ENCODE assay signal across 1 cellular context in genomic region chr20:31879143-31879987, GRCh38.
TF ChIP-seq lines count a peak whose summit lies in the region.

No MANE protein-coding gene starts in this region.

TF ChIP-seq in K562, 482 proteins besides CTCF, POLR2A, EP300 and RAD21 (continued from another document and continues in another):
- TF ChIP-seq CLOCK (CRISPR knock-in tag; IDR thresholded peaks at IDR 0.05; ENCODE audit: borderline replicate concordance) (no peak), HSF4 (CRISPR knock-in tag; IDR thresholded peaks at IDR 0.05; ENCODE audit: borderline replicate concordance) (no peak), TEAD1 (CRISPR knock-in tag; IDR thresholded peaks at IDR 0.05) (no peak), POLR2AphosphoS5 (IDR thresholded peaks at IDR 0.05; ENCODE audit: control insufficient read depth, insufficient read depth, low read depth, low read length) (no peak), ZNF239 (CRISPR knock-in tag; IDR thresholded peaks at IDR 0.05) (no peak), KDM1A (IDR thresholded peaks at IDR 0.05) (peak in 1 of 2 experiments; percentile 18; a peak in 1 of 4 replicates), SMARCC2 (IDR thresholded peaks at IDR 0.05; ENCODE audit: low read depth) (no peak), KLF16 (IDR thresholded peaks at IDR 0.05) (no peak), NCOR1 (IDR thresholded peaks at IDR 0.05) (0 out of 2 replicates have a peak, but pooled peaks have one; percentile 12), SRSF7 (optimal IDR thresholded peaks at IDR 0.05; ENCODE audit: low read depth, low read length) (no peak), ZNF217 (CRISPR knock-in tag; IDR thresholded peaks at IDR 0.05) (no peak), STAT5A (IDR thresholded peaks at IDR 0.05; ENCODE audit: borderline replicate concordance, low read length) (no peak), RHOXF2B (CRISPR knock-in tag; conservative IDR thresholded peaks at IDR 0.05) (no peak), RREB1 (CRISPR knock-in tag; IDR thresholded peaks at IDR 0.05) (no peak), CHCHD3 (CRISPR knock-in tag; IDR thresholded peaks at IDR 0.05) (no peak), NFYB (IDR thresholded peaks at IDR 0.05; ENCODE audit: extremely low read depth, insufficient read length) (peak; percentile 12), ZNF165 (CRISPR knock-in tag; IDR thresholded peaks at IDR 0.05; ENCODE audit: borderline replicate concordance) (no peak), PML (IDR thresholded peaks at IDR 0.05; ENCODE audit: low read length) (no peak), PURB (CRISPR knock-in tag; IDR thresholded peaks at IDR 0.05; ENCODE audit: low read depth) (no peak), ZNF785 (CRISPR knock-in tag; IDR thresholded peaks at IDR 0.05) (no peak), ELF2 (CRISPR knock-in tag; IDR thresholded peaks at IDR 0.05) (no peak), SPI1 (IDR thresholded peaks at IDR 0.05; ENCODE audit: borderline replicate concordance, low read depth, low read length) (0 out of 2 replicates have a peak, but pooled peaks have one; percentile 12), KAT7 (CRISPR knock-in tag; IDR thresholded peaks at IDR 0.05; ENCODE audit: borderline replicate concordance) (no peak), CREM (IDR thresholded peaks at IDR 0.05; ENCODE audit: low read depth) (no peak), CCAR2 (IDR thresholded peaks at IDR 0.05; ENCODE audit: low read depth, low read length) (no peak), RBBP5 (IDR thresholded peaks at IDR 0.05; ENCODE audit: borderline replicate concordance, insufficient read depth, low read length, poor library complexity, severe bottlenecking) (peak; percentile 2), MYBL2 (IDR thresholded peaks at IDR 0.05; ENCODE audit: low read depth) (no peak), MYBL2 (CRISPR knock-in tag; IDR thresholded peaks at IDR 0.05; ENCODE audit: borderline replicate concordance) (no peak), NR2F6 (CRISPR knock-in tag; IDR thresholded peaks at IDR 0.05) (no peak), GATAD2B (IDR thresholded peaks at IDR 0.05; ENCODE audit: borderline replicate concordance) (no peak), TCF7 (IDR thresholded peaks at IDR 0.05; ENCODE audit: borderline replicate concordance) (no peak), SMAD4 (CRISPR knock-in tag; conservative IDR thresholded peaks at IDR 0.05) (0 out of 2 replicates have a peak, but pooled peaks have one; percentile 49), E2F4 (CRISPR knock-in tag; IDR thresholded peaks at IDR 0.05; ENCODE audit: low read depth) (no peak), LCOR (CRISPR knock-in tag; IDR thresholded peaks at IDR 0.05) (no peak), HOXB6 (CRISPR knock-in tag; IDR thresholded peaks at IDR 0.05; ENCODE audit: borderline replicate concordance) (no peak), JUND (IDR thresholded peaks at IDR 0.05; ENCODE audit: borderline replicate concordance, low read depth, low read length) (peak; percentile 21; the same call in 1 of the 2 replicates), JUND (tag; IDR thresholded peaks at IDR 0.05; ENCODE audit: borderline replicate concordance, low read depth, low read length) (no peak), TCF3 (CRISPR knock-in tag; IDR thresholded peaks at IDR 0.05) (no peak), MTA3 (IDR thresholded peaks at IDR 0.05; ENCODE audit: borderline replicate concordance) (peak; percentile 74; the same call in 1 of the 2 replicates), ZNF146 (CRISPR knock-in tag; IDR thresholded peaks at IDR 0.05; ENCODE audit: unreplicated experiment) (no peak), ZBTB49 (CRISPR knock-in tag; IDR thresholded peaks at IDR 0.05; ENCODE audit: borderline replicate concordance) (peak; percentile 62; the same call in 1 of the 2 replicates), ZC3H8 (IDR thresholded peaks at IDR 0.05) (no peak), NR2C2 (CRISPR knock-in tag; IDR thresholded peaks at IDR 0.05) (no peak), NR2C2 (tag; IDR thresholded peaks at IDR 0.05) (no peak), TFAP4 (CRISPR knock-in tag; IDR thresholded peaks at IDR 0.05; ENCODE audit: borderline replicate concordance) (peak; percentile 63; the same call in 1 of the 2 replicates), TAL1 (IDR thresholded peaks at IDR 0.05) (no peak), ZNF699 (CRISPR knock-in tag; IDR thresholded peaks at IDR 0.05; ENCODE audit: insufficient replicate concordance) (no peak), ZNF282 (CRISPR knock-in tag; IDR thresholded peaks at IDR 0.05) (no peak), FOXP4 (CRISPR knock-in tag; IDR thresholded peaks at IDR 0.05; ENCODE audit: borderline replicate concordance) (0 out of 2 replicates have a peak, but pooled peaks have one; percentile 49), ZNF347 (CRISPR knock-in tag; IDR thresholded peaks at IDR 0.05; ENCODE audit: low read depth) (no peak), ZFP91 (CRISPR knock-in tag; IDR thresholded peaks at IDR 0.05) (no peak), RBM22 (IDR thresholded peaks at IDR 0.05; ENCODE audit: low read depth, low read length, poor library complexity, severe bottlenecking) (peak; percentile 89), MEF2D (tag; conservative IDR thresholded peaks at IDR 0.05; ENCODE audit: low read depth) (no peak), ZBTB26 (CRISPR knock-in tag; IDR thresholded peaks at IDR 0.05) (no peak), ZNF23 (CRISPR knock-in tag; IDR thresholded peaks at IDR 0.05) (no peak), SOX6 (IDR thresholded peaks at IDR 0.05) (no peak)
